Comparison of ENCODE assay signal across 8 cellular contexts in the genomic region with DNA sequence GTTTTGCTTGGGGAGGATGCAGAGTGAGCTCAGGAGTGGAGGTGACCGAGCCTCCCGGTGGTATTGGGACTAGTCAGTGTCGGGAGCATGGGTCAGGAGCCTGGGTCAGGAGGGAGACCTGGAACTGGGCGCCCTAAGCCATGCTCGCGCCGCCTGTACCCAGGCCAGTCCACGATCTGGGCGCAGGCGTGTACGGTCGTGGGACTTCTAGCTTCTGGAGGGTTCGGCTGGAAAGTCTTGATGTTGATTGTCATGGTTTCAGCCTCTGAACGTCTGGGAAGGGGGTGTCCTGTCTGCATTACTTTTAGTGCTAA. TPM values are rescaled to one million over a fixed set of nuclear protein-coding genes. Genes with fewer than 3 reads are reported as not detected.
DNase-seq lines count a peak whose midpoint lies in the region; ATAC-seq, FAIRE-seq and TF ChIP-seq lines count a peak whose summit lies in the region.

No MANE protein-coding gene starts in this region.

- TF ChIP-seq CTCF in IMR-90 (conservative IDR thresholded peaks at IDR 0.05; ENCODE audit: low read depth, low read length) (no peak), esophagus muscularis mucosa (IDR thresholded peaks at IDR 0.05) (no peak)

- no peak for TF ChIP-seq RAD21 in IMR-90 (IDR thresholded peaks at IDR 0.05; ENCODE audit: low read length)

- H3K27me3 ChIP-seq in IMR-90 (ENCODE audit: control insufficient read depth, insufficient read depth, low read length) (no peaks in the 10 kb centered on the region), esophagus muscularis mucosa (no peaks in the 10 kb centered on the region), skeletal muscle tissue (ENCODE audit: control insufficient read depth in 3 of 3, insufficient read depth in 3 of 3, low read length in 3 of 3) (no peaks in the 10 kb centered on the region)

- H3K9me1 ChIP-seq in IMR-90 (ENCODE audit: insufficient read depth, low read length) = no peaks in the 10 kb centered on the region

- no peak overlapping the region for H2BK15ac ChIP-seq in IMR-90 (ENCODE audit: low read depth, low read length)

- peak overlapping the region; percentile 78 for H3K4me2 ChIP-seq in IMR-90 (ENCODE audit: low read depth, low read length)

- TF ChIP-seq EP300 in esophagus muscularis mucosa (IDR thresholded peaks at IDR 0.05) = no peak

- peaks cover 3 to 10% of the 10 kb centered on the region in 2 experiments; a peak in 1 of 4 replicates for H3K79me1 ChIP-seq in IMR-90 (ENCODE audit: low read depth in 1 of 2, low read length in 2 of 2)

- peak overlapping the region; percentile 84 for H2AK5ac ChIP-seq in IMR-90 (ENCODE audit: low read depth, low read length)

- peak overlapping the region; percentile 81 for H3K4ac ChIP-seq in IMR-90 (ENCODE audit: low read depth, low read length)

- DNase-seq in activated CD4-positive, CD25-positive, alpha-beta regulatory T cell (lab: John Stamatoyannopoulos, UW) = no peak
- DNase-seq in IMR-90 (no peak), esophagus muscularis mucosa (ENCODE audit: extremely low spot score) (no peak), frontal cortex (ENCODE audit: low spot score in 2 of 2) (no peak), amniotic stem cell (lab: John Stamatoyannopoulos, UW) (no peak), C1 segment of cervical spinal cord (lab: John Stamatoyannopoulos, UW) (no peak)

- H2BK5ac ChIP-seq in IMR-90 (ENCODE audit: low read depth, low read length, poor library complexity, severe bottlenecking) = peak overlapping the region; percentile 96

- H4K5ac ChIP-seq in IMR-90 (ENCODE audit: low read depth, low read length) = peak overlapping the region; percentile 76

- 0 out of 2 replicates have a peak overlapping the region, but pooled peaks have one; percentile 62 for H3K18ac ChIP-seq in IMR-90 (ENCODE audit: low read depth, low read length)

- H2AFZ ChIP-seq in IMR-90 (replicated peaks; ENCODE audit: low read length, poor library complexity) = peak overlapping the region; percentile 96

- no peak for FAIRE-seq in frontal cortex (lab: Jason Lieb, UNC)

- CTCF ChIA-PET in IMR-90 (lab: Yijun Ruan, JAX) = interaction anchor here (0.6 to 1.7 kb wide), 5 partner anchors 29 to 392 kb away, joined by 4 to 12 read pairs (median 7); a partner anchor contains a TSS

- dilution Hi-C loops in IMR-90 (cut with HindIII; ENCODE audit: low sequenced_read_pairs, unreplicated experiment) = no loop called here

- POLR2A ChIA-PET in IMR-90 (lab: Charles Lee; ENCODE audit: unreplicated experiment) = interaction anchor here (0.6 to 1.5 kb wide), 2 partner anchors 30 to 99 kb away, joined by 6 to 13 read pairs; no protein-coding TSS in a partner anchor

- WGBS in IMR-90 (ENCODE audit: extremely low coverage in 2 of 2, insufficient read length in 1 of 2), 2 experiments = 0% methylated on average over 1 of the region's 14 CpGs; no CpG with 5 or more reads in 1 of the 2 experiments
- WGBS in esophagus muscularis mucosa = 0% methylated on average over 5 of the region's 14 CpGs

- no peak overlapping the region for H2BK120ac ChIP-seq in IMR-90 (ENCODE audit: low read depth, low read length)

- H3K23ac ChIP-seq in IMR-90 (ENCODE audit: low read depth, low read length) = peak overlapping the region; percentile 70; the same call in 1 of the 2 replicates

- H3K56ac ChIP-seq in IMR-90 (ENCODE audit: extremely low read depth, insufficient read depth, low read length) = peak overlapping the region; percentile 95

- H3K9ac ChIP-seq in IMR-90 (ENCODE audit: low read depth, low read length) (peak overlapping the region; percentile 96; the same call in 1 of the 2 replicates), skeletal muscle tissue (ENCODE audit: low read depth in 1 of 3, low read length in 3 of 3) (peak overlapping the region in 2 of 3 donors; percentile 90 to 96)

- H2AK9ac ChIP-seq in IMR-90 (replicated peaks; ENCODE audit: low read depth, low read length, poor library complexity) = peak overlapping the region; percentile 80

- TF ChIP-seq POLR2A in IMR-90 (IDR thresholded peaks at IDR 0.05; ENCODE audit: low read depth, low read length) (no peak), esophagus muscularis mucosa (IDR thresholded peaks at IDR 0.05; ENCODE audit: low read depth) (no peak)

- H3K9me3 ChIP-seq in IMR-90 (ENCODE audit: control insufficient read depth, insufficient read depth, low read length) (no peaks in the 10 kb centered on the region), esophagus muscularis mucosa (no peaks in the 10 kb centered on the region), skeletal muscle tissue (ENCODE audit: control insufficient read depth in 3 of 3, low read length in 3 of 3) (no peaks in the 10 kb centered on the region)

- H3K27ac ChIP-seq in IMR-90 (ENCODE audit: insufficient read depth, low read length) (peak overlapping the region; percentile 96), esophagus muscularis mucosa (replicated peaks in 1 of 4) (peak overlapping the region; percentile 85 to 90 (median 89)), skeletal muscle tissue (ENCODE audit: low read depth, low read length) (peak overlapping the region; percentile 91)

- H3K36me3 ChIP-seq in IMR-90 (ENCODE audit: control insufficient read depth, insufficient read depth, low read length) (peaks cover 9% of the 10 kb centered on the region; the same call in 1 of the 2 replicates), esophagus muscularis mucosa (peaks cover 0 to 28% (median 16%) of the 10 kb centered on the region in 4 donors), skeletal muscle tissue (ENCODE audit: control insufficient read depth in 3 of 3, insufficient read depth in 3 of 3, low read length in 3 of 3) (peaks cover 6 to 23% (median 9%) of the 10 kb centered on the region in 3 donors)

- in situ Hi-C loops in IMR-90 (cut with MboI; ENCODE audit: low sequenced_read_pairs) = loop anchor here (25.0 kb wide), 1 partner anchor 343 kb away; no protein-coding TSS in a partner anchor

- peak overlapping the region; percentile 100 for H4K91ac ChIP-seq in IMR-90 (ENCODE audit: insufficient read depth, low read depth, low read length)

- H4K20me1 ChIP-seq in IMR-90 (ENCODE audit: insufficient read depth, low read length) = peaks cover 6% of the 10 kb centered on the region

- TSS peak; percentile 46 for BruUV-seq in IMR-90 (replicated peaks; lab: Mats Ljungman, UMichigan)

- peak overlapping the region; percentile 93 for H3K14ac ChIP-seq in IMR-90 (replicated peaks; ENCODE audit: low read depth, low read length)

- ATAC-seq in activated CD4-positive, CD25-positive, alpha-beta regulatory T cell treated with anti-CD3 and anti-CD28 coated beads, Interleukin-2, amount 50 U/mL, for 24 hours = peak; percentile 17 to 19
- ATAC-seq in IMR-90 (ENCODE audit: low read depth) = peak; percentile 43

- intact Hi-C loops in IMR-90 (cut with micrococcal nuclease) = loop anchor here (10.0 kb wide), 1 partner anchor 360 kb away; no protein-coding TSS in a partner anchor
- intact Hi-C loops in esophagus muscularis mucosa (cut with DNase I) = loop anchor here (2.0 to 10.0 kb wide), 2 partner anchors 100 to 146 kb away; a partner anchor contains a TSS

- H3K4me3 ChIP-seq in IMR-90 (ENCODE audit: insufficient read depth, low read depth, low read length) = peak overlapping the region; percentile 78
- H3K4me3 ChIP-seq in esophagus muscularis mucosa = peak overlapping the region in 3 of 4 donors; percentile 69 to 87 (median 70)
- peak overlapping the region; percentile 92 to 99 (median 93) for H3K4me3 ChIP-seq in skeletal muscle tissue (ENCODE audit: low read length in 3 of 3)

- H3K4me1 ChIP-seq in IMR-90 (ENCODE audit: control insufficient read depth, insufficient read depth, low read length) (no peaks in the 10 kb centered on the region), esophagus muscularis mucosa (peaks cover 0 to 6% (median 2%) of the 10 kb centered on the region in 4 donors), skeletal muscle tissue (ENCODE audit: control insufficient read depth in 3 of 3, insufficient read depth in 3 of 3, low read length in 3 of 3) (peaks cover 0 to 6% (median 0%) of the 10 kb centered on the region in 3 donors)

- no peak overlapping the region for H2BK20ac ChIP-seq in IMR-90 (ENCODE audit: low read depth, low read length)

- H4K8ac ChIP-seq in IMR-90 (ENCODE audit: low read depth in 2 of 2, low read length in 2 of 2) = peak overlapping the region; percentile 87 to 92

TF ChIP-seq in IMR-90, 13 proteins besides CTCF, POLR2A, EP300 and RAD21:
- TF ChIP-seq MXI1 (IDR thresholded peaks at IDR 0.05; ENCODE audit: borderline replicate concordance, low read depth, low read length) (peak; percentile 7; the same call in 1 of the 2 replicates), CHD1 (IDR thresholded peaks at IDR 0.05; ENCODE audit: low read depth, low read length) (no peak)

RNA-seq across cellular contexts. Expression of a gene that starts 0.2 kb away (rescaled TPM):
- total RNA-seq in IMR-90 (2012; rRNA removed) (416 and 419 TPM in 2 replicates), esophagus muscularis mucosa (100 to 1,000 TPM; 116 to 159 (median 126) TPM), skeletal muscle tissue (189 TPM), frontal cortex (296 TPM)
- 71.8 and 97.9 TPM in 2 replicates for polyA plus RNA-seq in IMR-90 (2012; rRNA removed)
- polyA plus RNA-seq in IMR-90 (2012; cell fraction: cytosol; rRNA removed) = 25.4 and 26.6 TPM in 2 replicates
- 23.5 and 133 TPM in 2 replicates for polyA plus RNA-seq in IMR-90 (2012; cell fraction: nucleus; rRNA removed; ENCODE audit: low replicate concordance)

RNA-seq across cellular contexts. Expression of a gene that starts 28.0 kb away (rescaled TPM):
- total RNA-seq in IMR-90 (2012; rRNA removed) (7.5 and 11.1 TPM in 2 replicates), esophagus muscularis mucosa (10 to 100 TPM in 3 of 4 donors, 1 to 10 TPM in 1; 8.0 to 21.5 (median 13.0) TPM), skeletal muscle tissue (16.2 TPM), frontal cortex (36.3 TPM)
- 2.0 and 2.4 TPM in 2 replicates for polyA plus RNA-seq in IMR-90 (2012; rRNA removed)
- 0.44 and 0.73 TPM in 2 replicates for polyA plus RNA-seq in IMR-90 (2012; cell fraction: cytosol; rRNA removed)
- 0.47 and 6.5 TPM in 2 replicates for polyA plus RNA-seq in IMR-90 (2012; cell fraction: nucleus; rRNA removed; ENCODE audit: low replicate concordance)
